ENCODE assay signal across 20 cellular contexts in genomic region chr20:62511915-62512610, GRCh38. TPM values are rescaled to one million over a fixed set of nuclear protein-coding genes. Genes with fewer than 3 reads are reported as not detected.
A peak's percentile ranks its signal among the peaks of the same experiment; 100 is the strongest.
DNase-seq lines count a peak whose midpoint lies in the region; ATAC-seq and TF ChIP-seq lines count a peak whose summit lies in the region.
"Had no signal": no experiment of that assay in that cellular context is flagged by ENCODE, and none has a peak within 500 bp of the region (broad histone marks: within the 10 kb centered on the region; RNA-seq: fewer than 3 reads in every experiment).

No MANE protein-coding gene starts in this region.

- H3K4me3 Mint-ChIP-seq in brain (peak overlapping the region in 1 of 5 experiments; percentile 39), nephron (peak overlapping the region in 1 of 3 experiments; percentile 81)
- H3K4me3 Mint-ChIP-seq: activated T-cell treated with anti-CD3 and anti-CD28 coated beads, Interleukin-2, amount 50 U/mL, for 24 hours; GM23338 had no signal

- peak; percentile 15 for DNase-seq in DMS53 (lab: John Stamatoyannopoulos, UW)
- no peak for DNase-seq in DMS53 treated with DMSO at 0.1 percent for 48 hours (lab: John Stamatoyannopoulos, UW; ENCODE audit: unreplicated experiment)
- peak; percentile 40 to 77 for DNase-seq in NCI-H187 (lab: John Stamatoyannopoulos, UW)
- DNase-seq in NCI-H524 treated with DMSO at 0.1 percent for 48 hours (lab: John Stamatoyannopoulos, UW), result no peak
- DNase-seq in germinal center (ENCODE audit: low spot score), result no peak
- DNase-seq: activated CD4-positive, alpha-beta T cell treated with anti-CD3 and anti-CD28 coated beads, Interleukin-2, amount 50 U/mL, for 4 hours; activated naive CD4-positive, alpha-beta T cell treated with anti-CD3 and anti-CD28 coated beads, Interleukin-2, amount 50 U/mL, for 16 hours; activated T-cell treated with anti-CD3 and anti-CD28 coated beads, Interleukin-2, amount 50 U/mL, for 24 hours; AML-193; Karpas-422; mammary epithelial cell; naive thymus-derived CD4-positive, alpha-beta T cell; NCI-H1436; NK-92 treated with Interleukin-12 subunit alpha and Interleukin-12 subunit beta, amount 100 ng/mL, for 24 hours; spleen; stimulated activated CD4-positive, alpha-beta T cell treated with anti-CD3 and anti-CD28 coated beads, Interleukin-4, amount 100 ng/mL, for 4 hours had no signal

- ATAC-seq in SK-N-SH treated with all-trans-retinoic acid at 6 μM for 48 hours, result no peak
- ATAC-seq: GM23338 had no signal

- H3K27me3 Mint-ChIP-seq in brain (peaks cover 6% of the 10 kb centered on the region), nephron (ENCODE audit: low read depth) (peaks cover 15% of the 10 kb centered on the region)

- peak overlapping the region in 3 of 5 experiments; percentile 81 to 90 (median 88) for H3K27ac Mint-ChIP-seq in brain
- peak overlapping the region; percentile 64 to 95 (median 77) for H3K27ac Mint-ChIP-seq in nephron
- H3K27ac Mint-ChIP-seq: activated T-cell treated with anti-CD3 and anti-CD28 coated beads, Interleukin-2, amount 50 U/mL, for 24 hours; GM23338; naive thymus-derived CD4-positive, alpha-beta T cell had no signal

- no peak for TF ChIP-seq CTCF in brain (conservative IDR thresholded peaks at IDR 0.05)
- no peak for TF ChIP-seq CTCF in nephron (IDR thresholded peaks at IDR 0.05; ENCODE audit: unreplicated experiment in 3 of 3)

- H3K9me3 Mint-ChIP-seq in brain (no peaks in the 10 kb centered on the region), nephron (no peaks in the 10 kb centered on the region)
- H3K9me3 Mint-ChIP-seq: activated T-cell treated with anti-CD3 and anti-CD28 coated beads, Interleukin-2, amount 50 U/mL, for 24 hours; GM23338; naive thymus-derived CD4-positive, alpha-beta T cell had no signal

- H3K36me3 Mint-ChIP-seq in brain (no peaks in the 10 kb centered on the region), nephron (ENCODE audit: low read depth) (no peaks in the 10 kb centered on the region)
- H3K36me3 Mint-ChIP-seq: naive thymus-derived CD4-positive, alpha-beta T cell had no signal

- H3K4me1 Mint-ChIP-seq in brain (peaks cover 30% of the 10 kb centered on the region), nephron (peaks cover 18% of the 10 kb centered on the region)
- H3K4me1 Mint-ChIP-seq: GM23338 had no signal

TF ChIP-seq in SK-N-SH treated with all-trans-retinoic acid at 6 μM for 48 hours, 23 proteins besides CTCF, POLR2A, EP300 and RAD21:
- no peak for TF ChIP-seq ZNF565 (CRISPR knock-in tag; conservative IDR thresholded peaks at IDR 0.05; ENCODE audit: low read depth)
- no peak for TF ChIP-seq PATZ1 (CRISPR knock-in tag; IDR thresholded peaks at IDR 0.05; ENCODE audit: borderline replicate concordance)
- TF ChIP-seq RARB (CRISPR knock-in tag; IDR thresholded peaks at IDR 0.05), result no peak
- TF ChIP-seq ISL1 (CRISPR knock-in tag; IDR thresholded peaks at IDR 0.05), result no peak
- TF ChIP-seq ZNF70 (CRISPR knock-in tag; IDR thresholded peaks at IDR 0.05), result no peak
- TF ChIP-seq TCF4 (CRISPR knock-in tag; IDR thresholded peaks at IDR 0.05; ENCODE audit: borderline replicate concordance), result no peak
- TF ChIP-seq BACH2 (CRISPR knock-in tag; IDR thresholded peaks at IDR 0.05; ENCODE audit: borderline replicate concordance), result no peak
- TF ChIP-seq ESRRG (CRISPR knock-in tag; IDR thresholded peaks at IDR 0.05), result no peak
- no peak for TF ChIP-seq OSR1 (CRISPR knock-in tag; IDR thresholded peaks at IDR 0.05)
- TF ChIP-seq ZC3H10 (CRISPR knock-in tag; IDR thresholded peaks at IDR 0.05), result no peak
- no peak for TF ChIP-seq ARNTL (CRISPR knock-in tag; IDR thresholded peaks at IDR 0.05; ENCODE audit: borderline replicate concordance, low read depth)
- no peak for TF ChIP-seq SNAI2 (CRISPR knock-in tag; IDR thresholded peaks at IDR 0.05)
- TF ChIP-seq CREB5 (CRISPR knock-in tag; IDR thresholded peaks at IDR 0.05; ENCODE audit: low read depth), result no peak
- TF ChIP-seq GLIS3 (CRISPR knock-in tag; IDR thresholded peaks at IDR 0.05), result no peak
- no peak for TF ChIP-seq CSDC2 (CRISPR knock-in tag; IDR thresholded peaks at IDR 0.05)
- no peak for TF ChIP-seq CSRNP3 (CRISPR knock-in tag; IDR thresholded peaks at IDR 0.05)
- no peak for TF ChIP-seq TOX (CRISPR knock-in tag; IDR thresholded peaks at IDR 0.05; ENCODE audit: borderline replicate concordance)
- TF ChIP-seq TSHZ2 (CRISPR knock-in tag; IDR thresholded peaks at IDR 0.05), result no peak
- no peak for TF ChIP-seq ZFP3 (CRISPR knock-in tag; IDR thresholded peaks at IDR 0.05)

RNA-seq across cellular contexts. Expression of gene GATA5, which starts 36.3 kb away (rescaled TPM):
- 0.15 TPM for polyA plus RNA-seq in brain (ENCODE audit: insufficient read depth, low read depth, low replicate concordance)
- polyA plus RNA-seq: mammary epithelial cell; naive thymus-derived CD4-positive, alpha-beta T cell had no signal

Comparison
In these comparisons a context has a peak if more than half of its experiments do, and no peak if none do; other contexts are left out.
1. DNase-seq: peak in DMS53 (single experiment) and NCI-H187 (2 of 2); none in DMS53 treated with DMSO at 0.1 percent for 48 hours (single experiment), NCI-H524 treated with DMSO at 0.1 percent for 48 hours (single experiment) and germinal center (single experiment).